In genomic region chr12:128079-128478, GRCh38 we compare ENCODE assay signal across 13 cellular contexts.
"Had no signal": no experiment of that assay in that cellular context is flagged by ENCODE, and none has a peak within 500 bp of the region (broad histone marks: within the 10 kb centered on the region; RNA-seq: fewer than 3 reads in every experiment).

No MANE protein-coding gene starts in this region.

- H3K36me3 ChIP-seq: adrenal gland, gastroesophageal sphincter, lower lobe of right lung, neutrophil, tibial nerve had no signal

- ATAC-seq: body of pancreas; gastroesophageal sphincter; right cardiac atrium; stimulated activated memory B cell treated with anti-CD40 and anti-IgM and Interleukin-4, amounts not matched to agents 10 μg/mL and 1 μg/mL and 100 μg/mL, for 72 hours had no signal

- DNase-seq: activated CD4-positive, alpha-beta T cell treated with anti-CD3 and anti-CD28 coated beads, Interleukin-2, amount 50 U/mL, for 4 hours; activated CD4-positive, CD25-positive, alpha-beta regulatory T cell treated with anti-CD3 and anti-CD28 coated beads, Interleukin-2, amount 50 U/mL, for 72 hours; activated naive CD4-positive, alpha-beta T cell treated with anti-CD3 and anti-CD28 coated beads, Interleukin-2, amount 50 U/mL, for 16 hours; activated T-cell treated with anti-CD3 and anti-CD28 coated beads, Interleukin-2, amount 50 U/mL, for 1 hour; lower lobe of right lung; naive B cell had no signal

- H3K27me3 ChIP-seq: adrenal gland, body of pancreas, neutrophil had no signal

- H3K27ac ChIP-seq: adrenal gland, body of pancreas, gastroesophageal sphincter, lower lobe of right lung, neutrophil, tibial nerve had no signal

- H3K4me1 ChIP-seq: adrenal gland, body of pancreas, gastroesophageal sphincter, lower lobe of right lung, tibial nerve had no signal

- H3K4me3 ChIP-seq: adrenal gland, body of pancreas, gastroesophageal sphincter, lower lobe of right lung, tibial nerve had no signal

- H3K9me3 ChIP-seq: adrenal gland, body of pancreas, gastroesophageal sphincter, lower lobe of right lung, neutrophil, tibial nerve had no signal
